In genomic region chr10:103982639-103983038, GRCh38 we compare ENCODE assay signal across 1 cellular context.
TF ChIP-seq lines count a peak whose summit lies in the region.

No MANE protein-coding gene starts in this region.

TF ChIP-seq in liver, 16 proteins besides CTCF, POLR2A, EP300 and RAD21 (continued from another document):
- TF ChIP-seq MAX (IDR thresholded peaks at IDR 0.05) (no peak), GABPA (IDR thresholded peaks at IDR 0.05 in 1 of 2, conservative IDR thresholded peaks at IDR 0.05 in 1 of 2) (no peak), HNF4A (conservative IDR thresholded peaks at IDR 0.05) (no peak), NR2F2 (IDR thresholded peaks at IDR 0.05) (no peak), EGR1 (IDR thresholded peaks at IDR 0.05; ENCODE audit: low read depth in 2 of 2) (no peak), RXRA (IDR thresholded peaks at IDR 0.05) (no peak), SP1 (IDR thresholded peaks at IDR 0.05) (no peak), FOXA1 (IDR thresholded peaks at IDR 0.05) (no peak)
